Comparison of ENCODE assay signal across 1 cellular context in the genomic region with DNA sequence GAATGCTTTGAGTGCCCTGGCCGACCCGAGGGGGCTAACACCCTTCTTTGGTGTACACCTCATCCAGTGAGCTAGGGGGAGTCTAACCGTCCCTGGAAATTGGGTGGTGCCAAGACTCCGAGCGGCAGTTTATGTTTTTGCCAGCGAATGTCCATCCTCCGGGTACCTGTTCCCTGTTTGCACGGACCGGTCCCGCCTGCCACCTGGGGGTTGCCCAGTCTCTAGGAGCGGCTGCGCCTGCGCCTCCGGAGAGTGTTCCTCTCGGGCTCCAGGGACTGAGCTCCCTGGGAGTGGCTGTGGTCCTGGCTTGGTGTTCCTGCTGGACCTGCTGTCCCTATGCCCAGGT.
TF ChIP-seq lines count a peak whose summit lies in the region.

No MANE protein-coding gene starts in this region.

TF ChIP-seq in HEK293, 187 proteins besides CTCF, POLR2A, EP300 and RAD21 (continued from another document):
- TF ChIP-seq, protein P1, sequence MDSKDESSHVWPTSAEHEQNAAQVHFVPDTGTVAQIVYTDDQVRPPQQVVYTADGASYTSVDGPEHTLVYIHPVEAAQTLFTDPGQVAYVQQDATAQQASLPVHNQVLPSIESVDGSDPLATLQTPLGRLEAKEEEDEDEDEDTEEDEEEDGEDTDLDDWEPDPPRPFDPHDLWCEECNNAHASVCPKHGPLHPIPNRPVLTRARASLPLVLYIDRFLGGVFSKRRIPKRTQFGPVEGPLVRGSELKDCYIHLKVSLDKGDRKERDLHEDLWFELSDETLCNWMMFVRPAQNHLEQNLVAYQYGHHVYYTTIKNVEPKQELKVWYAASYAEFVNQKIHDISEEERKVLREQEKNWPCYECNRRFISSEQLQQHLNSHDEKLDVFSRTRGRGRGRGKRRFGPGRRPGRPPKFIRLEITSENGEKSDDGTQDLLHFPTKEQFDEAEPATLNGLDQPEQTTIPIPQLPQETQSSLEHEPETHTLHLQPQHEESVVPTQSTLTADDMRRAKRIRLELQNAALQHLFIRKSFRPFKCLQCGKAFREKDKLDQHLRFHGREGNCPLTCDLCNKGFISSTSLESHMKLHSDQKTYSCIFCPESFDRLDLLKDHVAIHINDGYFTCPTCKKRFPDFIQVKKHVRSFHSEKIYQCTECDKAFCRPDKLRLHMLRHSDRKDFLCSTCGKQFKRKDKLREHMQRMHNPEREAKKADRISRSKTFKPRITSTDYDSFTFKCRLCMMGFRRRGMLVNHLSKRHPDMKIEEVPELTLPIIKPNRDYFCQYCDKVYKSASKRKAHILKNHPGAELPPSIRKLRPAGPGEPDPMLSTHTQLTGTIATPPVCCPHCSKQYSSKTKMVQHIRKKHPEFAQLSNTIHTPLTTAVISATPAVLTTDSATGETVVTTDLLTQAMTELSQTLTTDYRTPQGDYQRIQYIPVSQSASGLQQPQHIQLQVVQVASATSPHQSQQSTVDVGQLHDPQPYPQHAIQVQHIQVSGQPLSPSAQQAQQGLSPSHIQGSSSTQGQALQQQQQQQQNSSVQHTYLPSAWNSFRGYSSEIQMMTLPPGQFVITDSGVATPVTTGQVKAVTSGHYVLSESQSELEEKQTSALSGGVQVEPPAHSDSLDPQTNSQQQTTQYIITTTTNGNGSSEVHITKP (tag by site-specific recombination; IDR thresholded peaks at IDR 0.05) = peak; percentile 5; the same call in 1 of the 2 replicates
